Comparison of ENCODE assay signal across 8 cellular contexts in genomic region chr2:175004730-175004979, GRCh38. TPM values are rescaled to one million over a fixed set of nuclear protein-coding genes. Genes with fewer than 3 reads are reported as not detected.
DNase-seq lines count a peak whose midpoint lies in the region; ATAC-seq and TF ChIP-seq lines count a peak whose summit lies in the region.

No MANE protein-coding gene starts in this region.

- H3K9ac ChIP-seq in HUES48 (ENCODE audit: low read depth, low read length): peak overlapping the region; percentile 88

- no peak for TF ChIP-seq POLR2A in right lobe of liver (IDR thresholded peaks at IDR 0.05)

- H3K4me3 Mint-ChIP-seq in brain (peak overlapping the region; percentile 93 to 98 (median 96)), type B pancreatic cell (peak overlapping the region; percentile 97)

- peak overlapping the region; percentile 90 for H3K4me3 ChIP-seq in HUES48 (ENCODE audit: low read depth, low read length)
- H3K4me3 ChIP-seq in right lobe of liver: peak overlapping the region; percentile 57 to 68 (median 64)

- H3K27me3 Mint-ChIP-seq in brain: peaks cover 30% of the 10 kb centered on the region
- H3K27me3 Mint-ChIP-seq in type B pancreatic cell: peaks cover 7% of the 10 kb centered on the region

- H3K36me3 ChIP-seq in HUES48 (ENCODE audit: control insufficient read depth, insufficient read depth, low read length) (no peaks in the 10 kb centered on the region), right lobe of liver (no peaks in the 10 kb centered on the region)

- H3K36me3 Mint-ChIP-seq in brain (no peaks in the 10 kb centered on the region), type B pancreatic cell (no peaks in the 10 kb centered on the region)

- DNase-seq in Right ventricle myocardium superior (no peak), Right ventricle myocardium inferior (ENCODE audit: missing footprints) (no peak), right lobe of liver (no peak), type B pancreatic cell (ENCODE audit: extremely low spot score, unreplicated experiment) (peak; percentile 73), NAMALWA (ENCODE audit: low spot score) (no peak), GF-D8 (lab: John Stamatoyannopoulos, UW) (no peak)

- H3K27ac ChIP-seq in HUES48 (ENCODE audit: low read depth, low read length) (peak overlapping the region; percentile 96), right lobe of liver (peak overlapping the region in 1 of 3 donors; percentile 19)

- intact Hi-C loops in Right ventricle myocardium superior (cut with DNase I) (no loop called here), Right ventricle myocardium inferior (cut with DNase I) (no loop called here), right lobe of liver (cut with DNase I) (no loop called here)

- peak overlapping the region; percentile 94 to 98 (median 97) for H3K27ac Mint-ChIP-seq in brain
- H3K27ac Mint-ChIP-seq in type B pancreatic cell: peak overlapping the region; percentile 89

- H3K27me3 ChIP-seq in HUES48 (ENCODE audit: control insufficient read depth, insufficient read depth, low read length): no peaks in the 10 kb centered on the region
- H3K27me3 ChIP-seq in right lobe of liver: peaks cover 0 to 6% of the 10 kb centered on the region in 2 donors

- no CpG with 5 or more reads among the region's 32 CpGs for WGBS in right lobe of liver (ENCODE audit: insufficient coverage, low coverage, low lambda C conversion rate, missing lambda C conversion rate)

- no peak for TF ChIP-seq CTCF in brain (conservative IDR thresholded peaks at IDR 0.05)
- no peak for TF ChIP-seq CTCF in right lobe of liver (IDR thresholded peaks at IDR 0.05)
- no peak for TF ChIP-seq CTCF in type B pancreatic cell (conservative IDR thresholded peaks at IDR 0.05)

- H3K9me3 ChIP-seq in HUES48 (ENCODE audit: control insufficient read depth, insufficient read depth, low read length): no peaks in the 10 kb centered on the region
- no peaks in the 10 kb centered on the region for H3K9me3 ChIP-seq in right lobe of liver

- ATAC-seq in Right ventricle myocardium superior (ENCODE audit: poor library complexity): peak; percentile 37
- no peak for ATAC-seq in Right ventricle myocardium inferior
- peak; percentile 45 to 62 (median 54) for ATAC-seq in right lobe of liver

- H3K9me3 Mint-ChIP-seq in brain: no peaks in the 10 kb centered on the region
- H3K9me3 Mint-ChIP-seq in type B pancreatic cell: no peaks in the 10 kb centered on the region

- H3K4me1 Mint-ChIP-seq in brain (peaks cover 62% of the 10 kb centered on the region), type B pancreatic cell (ENCODE audit: unreplicated experiment) (peaks cover 28% of the 10 kb centered on the region)

- H3K4me1 ChIP-seq in HUES48 (ENCODE audit: control insufficient read depth, insufficient read depth, low read length) (peaks cover 45% of the 10 kb centered on the region), right lobe of liver (peaks cover 0 to 5% (median 0%) of the 10 kb centered on the region in 4 donors)

RNA-seq across cellular contexts. Expression of gene CHN1, which starts 0.5 kb away (rescaled TPM):
- 9.2 TPM for total RNA-seq in Right ventricle myocardium superior
- total RNA-seq in Right ventricle myocardium inferior: 11.7 TPM
- 195 TPM for polyA plus RNA-seq in brain (ENCODE audit: insufficient read depth, low read depth, low replicate concordance)
- 1 to 10 TPM; 1.0 to 2.8 (median 1.4) TPM for total RNA-seq in right lobe of liver
- 11.6 and 24.0 TPM in 2 replicates for total RNA-seq in type B pancreatic cell (ENCODE audit: low replicate concordance)
